In the genomic region with DNA sequence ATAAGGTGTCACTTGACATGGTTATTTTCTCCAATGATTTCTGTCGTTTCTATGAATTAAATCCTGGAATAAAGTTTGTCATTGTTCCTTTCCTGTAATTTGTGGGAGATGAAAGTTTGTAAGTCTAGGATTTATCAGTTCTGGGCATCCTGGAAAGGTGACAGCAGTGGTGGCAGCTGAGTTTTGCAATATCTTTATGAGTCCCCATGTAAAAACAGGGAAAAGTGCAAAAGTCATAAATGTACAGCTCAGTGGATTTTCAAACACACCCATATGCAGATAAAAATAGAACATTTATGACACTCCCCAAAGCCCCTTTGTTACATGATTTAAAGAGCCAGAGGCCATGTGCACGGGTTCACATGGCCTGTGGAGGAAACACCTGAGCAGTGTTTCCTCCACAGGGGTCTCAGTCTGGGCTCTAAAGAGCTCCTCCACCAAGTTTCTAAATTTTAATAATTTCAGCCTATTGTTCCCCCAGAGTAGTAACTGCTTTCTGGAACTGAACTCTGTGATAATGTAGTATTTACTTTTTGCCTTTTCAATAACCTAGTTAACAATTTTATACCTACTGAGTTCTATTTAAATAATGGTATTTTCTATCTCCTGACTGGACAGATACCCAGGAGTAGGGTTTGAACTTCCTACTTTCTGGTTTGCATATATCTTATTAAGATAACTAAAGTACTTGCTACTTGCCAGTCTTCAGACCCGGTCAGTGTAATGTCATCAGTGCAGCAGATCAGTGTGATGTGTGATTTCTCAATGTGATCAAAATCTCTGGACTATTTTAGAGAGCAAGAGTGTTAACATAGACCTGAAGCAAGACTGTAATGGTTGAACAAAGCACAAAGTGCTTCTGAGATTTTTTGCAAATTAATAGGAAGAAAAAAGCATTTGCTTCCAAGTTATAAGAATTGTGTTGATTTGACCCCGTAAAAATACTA, we compare ENCODE assay signal across 17 cellular contexts. TPM values are rescaled to one million over a fixed set of nuclear protein-coding genes. Genes with fewer than 3 reads are reported as not detected.
"Had no signal": no experiment of that assay in that cellular context is flagged by ENCODE, and none has a peak within 500 bp of the region (broad histone marks: within the 10 kb centered on the region; RNA-seq: fewer than 3 reads in every experiment).

No MANE protein-coding gene starts in this region.

- H2AFZ ChIP-seq: parathyroid adenoma had no signal

- ATAC-seq: activated naive CD4-positive, alpha-beta T cell treated with anti-CD3 and anti-CD28 coated beads, Interleukin-2, amount 50 U/mL, for 72 hours; body of pancreas; effector memory CD8-positive, alpha-beta T cell; lower lobe of right lung; naive thymus-derived CD4-positive, alpha-beta T cell had no signal

- H3K9me3 ChIP-seq: body of pancreas, lower lobe of right lung had no signal

- DNase-seq: activated CD4-positive, alpha-beta T cell treated with anti-CD3 and anti-CD28 coated beads, Interleukin-2, amount 50 U/mL, for 1 hour; activated CD4-positive, CD25-positive, alpha-beta regulatory T cell; amniotic stem cell; body of pancreas; central memory CD4-positive, alpha-beta T cell; effector memory CD8-positive, alpha-beta T cell; hypothalamus; kidney glomerular epithelial cell; lower lobe of right lung; naive thymus-derived CD4-positive, alpha-beta T cell; retina; T-helper 2 cell; trophoblast cell had no signal

- H3K4me3 ChIP-seq: body of pancreas, lower lobe of right lung, skin epidermis had no signal

- H3K9ac ChIP-seq: parathyroid adenoma had no signal

- H3K36me3 ChIP-seq: lower lobe of right lung had no signal

- H3K79me2 ChIP-seq: parathyroid adenoma had no signal

- H3K27me3 ChIP-seq: body of pancreas had no signal

- H3K27ac ChIP-seq: body of pancreas, epithelial cell of prostate, lower lobe of right lung, parathyroid adenoma, skin epidermis had no signal

- H3K4me1 ChIP-seq: parathyroid adenoma had no signal

RNA-seq across cellular contexts. Expression of a gene that starts 38.6 kb away (rescaled TPM):
- total RNA-seq: body of pancreas, lower lobe of right lung had no signal
- polyA plus RNA-seq: naive thymus-derived CD4-positive, alpha-beta T cell had no signal
